ENCODE assay signal across 8 cellular contexts in genomic region chr20:3846740-3847418, GRCh38. TPM values are rescaled to one million over a fixed set of nuclear protein-coding genes. Genes with fewer than 3 reads are reported as not detected.
DNase-seq lines count a peak whose midpoint lies in the region; ATAC-seq and TF ChIP-seq lines count a peak whose summit lies in the region.

Gene MAVS, plus strand, starts transcription at chr20:3846834. Its CDS starts 7,791 bp downstream, at chr20:3854625.

- H3K79me2 ChIP-seq in PC-9 (ENCODE audit: low read depth) = peaks cover 46% of the 10 kb centered on the region

- intact Hi-C loops in PC-9 (cut with micrococcal nuclease; ENCODE audit: unreplicated experiment) = loop anchor here (1.0 to 10.0 kb wide), 3 partner anchors 27 to 132 kb away; partner anchors contain the start of genes AP5S1, CENPB and SIGLEC1

- H3K9me3 ChIP-seq in PC-9 (ENCODE audit: insufficient read depth, low read depth) (no peaks in the 10 kb centered on the region), mucosa of stomach (ENCODE audit: control insufficient read depth, low read length) (no peaks in the 10 kb centered on the region)

- H3F3A ChIP-seq in PC-9 (ENCODE audit: insufficient read depth, low read depth) = peaks cover 36% of the 10 kb centered on the region; the same call in 1 of the 2 replicates

- H3K4me1 Mint-ChIP-seq in activated T-cell treated with anti-CD3 and anti-CD28 coated beads, Interleukin-2, amount 50 U/mL, for 24 hours (ENCODE audit: low read depth) = peaks cover 31% of the 10 kb centered on the region

- CTCF ChIA-PET in PC-9 (lab: Charles Lee) = interaction anchor here (0.6 kb wide), 1 partner anchor 28 kb away, joined by 4 read pairs; no protein-coding TSS in a partner anchor

- ATAC-seq in GM21515 (IDR thresholded peaks at IDR 0.05; ENCODE audit: unreplicated experiment) = peak; percentile 93

- DNase-seq in DMS 273 treated with DMSO at 0.1 percent for 48 hours (lab: John Stamatoyannopoulos, UW) (peak; percentile 46), HuH-7.5 (ENCODE audit: low spot score) (peak; percentile 93), PC-9 (peak; percentile 66 to 91), erythroblast (lab: John Stamatoyannopoulos, UW) (peak; percentile 90 to 93)
- DNase-seq in activated T-cell treated with anti-CD3 and anti-CD28 coated beads, Interleukin-2, amount 50 U/mL, for 24 hours = peak; percentile 92
- DNase-seq in stimulated activated CD8-positive, alpha-beta memory T cell treated with anti-CD3 and anti-CD28 coated beads, Interleukin-4, amount 100 ng/mL, for 48 hours = peak; percentile 92

- POLR2A ChIA-PET in PC-9 (lab: Charles Lee; ENCODE audit: unreplicated experiment) = no interaction called here

- no peaks in the 10 kb centered on the region for H3K9me2 ChIP-seq in PC-9 (ENCODE audit: insufficient read depth)

- H3K36me3 ChIP-seq in PC-9 (ENCODE audit: low read depth) (no peaks in the 10 kb centered on the region), mucosa of stomach (ENCODE audit: control insufficient read depth, insufficient read depth, low read length) (no peaks in the 10 kb centered on the region)

- no peaks in the 10 kb centered on the region for H3K9me3 Mint-ChIP-seq in activated T-cell treated with anti-CD3 and anti-CD28 coated beads, Interleukin-2, amount 50 U/mL, for 24 hours

- peaks cover 54% of the 10 kb centered on the region for H3K4me1 ChIP-seq in PC-9 (replicated peaks; ENCODE audit: insufficient read depth)
- peaks cover 7% of the 10 kb centered on the region for H3K4me1 ChIP-seq in mucosa of stomach (ENCODE audit: control insufficient read depth, insufficient read depth, low read length)

- peak within 1 kb of the TSS; percentile 85 for H3K4me3 Mint-ChIP-seq in activated T-cell treated with anti-CD3 and anti-CD28 coated beads, Interleukin-2, amount 50 U/mL, for 24 hours

- no peaks in the 10 kb centered on the region for H3K27me3 ChIP-seq in PC-9 (ENCODE audit: insufficient read depth, low read depth)
- no peaks in the 10 kb centered on the region for H3K27me3 ChIP-seq in mucosa of stomach (ENCODE audit: control insufficient read depth, insufficient read depth, low read length)

- H3K36me3 Mint-ChIP-seq in activated T-cell treated with anti-CD3 and anti-CD28 coated beads, Interleukin-2, amount 50 U/mL, for 24 hours (ENCODE audit: low read depth) = peaks cover 26% of the 10 kb centered on the region

- peak within 1 kb of the TSS; percentile 98 for H3K9ac ChIP-seq in mucosa of stomach (ENCODE audit: low read length)

- peak; percentile 62 for TF ChIP-seq POLR2A in erythroblast (IDR thresholded peaks at IDR 0.05; ENCODE audit: low read length)

- TF ChIP-seq CTCF in PC-9 (conservative IDR thresholded peaks at IDR 0.05) = no peak

- peak within 1 kb of the TSS; percentile 100 for H3K4me3 ChIP-seq in PC-9
- peak within 1 kb of the TSS; percentile 15 for H3K4me3 ChIP-seq in mucosa of stomach (ENCODE audit: low read length)

- H2AFZ ChIP-seq in PC-9 = peak within 1 kb of the TSS; percentile 99

- no peaks in the 10 kb centered on the region for H3K27me3 Mint-ChIP-seq in activated T-cell treated with anti-CD3 and anti-CD28 coated beads, Interleukin-2, amount 50 U/mL, for 24 hours

- peak within 1 kb of the TSS; percentile 99 for H3K4me2 ChIP-seq in PC-9

- peak within 1 kb of the TSS; percentile 93 for H3K27ac Mint-ChIP-seq in activated T-cell treated with anti-CD3 and anti-CD28 coated beads, Interleukin-2, amount 50 U/mL, for 24 hours

- no TSS peak for BruUV-seq in PC-9 (replicated peaks; lab: Mats Ljungman, UMichigan)

- peak within 1 kb of the TSS; percentile 88 for H3K27ac ChIP-seq in PC-9

- H4K20me1 ChIP-seq in PC-9 (ENCODE audit: insufficient read depth) = peaks cover 7% of the 10 kb centered on the region; the same call in 1 of the 2 replicates

RNA-seq across cellular contexts. Expression of gene MAVS, which starts in this region (rescaled TPM):
- 53.6 and 61.3 TPM in 2 replicates for total RNA-seq in PC-9 (2021)

Comparison
In these comparisons a context has a peak if more than half of its experiments do, and no peak if none do; other contexts are left out.
1. Peak in every context shown above with its lines: DNase-seq, ATAC-seq, H3K4me3 ChIP-seq and H3K27ac ChIP-seq.